In genomic region chr16:85573045-85573695, GRCh38 we compare ENCODE assay signal across 13 cellular contexts. TPM values are rescaled to one million over a fixed set of nuclear protein-coding genes. Genes with fewer than 3 reads are reported as not detected.
DNase-seq lines count a peak whose midpoint lies in the region; ATAC-seq and TF ChIP-seq lines count a peak whose summit lies in the region.
"Had no signal": no experiment of that assay in that cellular context is flagged by ENCODE, and none has a peak within 500 bp of the region (broad histone marks: within the 10 kb centered on the region; RNA-seq: fewer than 3 reads in every experiment).

No MANE protein-coding gene starts in this region.

- H3K27me3 ChIP-seq in HL-60 (ENCODE audit: insufficient read depth, poor library complexity, severe bottlenecking) (no peaks in the 10 kb centered on the region), body of pancreas (no peaks in the 10 kb centered on the region), muscle layer of colon (ENCODE audit: control insufficient read depth in 1 of 2, insufficient read depth in 2 of 2, low read length in 2 of 2) (no peaks in the 10 kb centered on the region), suprapubic skin (no peaks in the 10 kb centered on the region)

- TF ChIP-seq EP300 in suprapubic skin (IDR thresholded peaks at IDR 0.05), result no peak

- H3K9me3 ChIP-seq in body of pancreas (no peaks in the 10 kb centered on the region), muscle layer of colon (ENCODE audit: low read length) (no peaks in the 10 kb centered on the region), suprapubic skin (no peaks in the 10 kb centered on the region)
- H3K9me3 ChIP-seq: Caco-2, prostate gland had no signal

- H3K27ac ChIP-seq in HL-60 (replicated peaks) (peak overlapping the region; percentile 99), body of pancreas (peak overlapping the region; percentile 23 to 57 (median 50)), muscle layer of colon (ENCODE audit: low read depth, low read length) (peak overlapping the region; percentile 70), suprapubic skin (peak overlapping the region; percentile 70)

- DNase-seq in HL-60 (ENCODE audit: low read depth in 1 of 2, low spot score in 1 of 2), result no peak
- DNase-seq in body of pancreas, result no peak
- no peak for DNase-seq in suprapubic skin (ENCODE audit: low spot score in 2 of 2)
- DNase-seq in GDM1 (lab: John Stamatoyannopoulos, UW), result no peak
- DNase-seq in NCI-H1048 (lab: John Stamatoyannopoulos, UW), result no peak
- DNase-seq: activated CD8-positive, alpha-beta memory T cell treated with anti-CD3 and anti-CD28 coated beads, Interleukin-2, amount 50 U/mL, for 4 hours; Caco-2; cortex of kidney; H9; stimulated activated naive CD4-positive, alpha-beta T cell had no signal

- WGBS in body of pancreas, 2 donors, result 85 to 86% methylated on average over 15 of the region's 15 CpGs
- WGBS in suprapubic skin, result 82% methylated on average over 15 of the region's 15 CpGs

- TF ChIP-seq CTCF in HL-60 (IDR thresholded peaks at IDR 0.05; ENCODE audit: insufficient read depth, low read length) (no peak), body of pancreas (IDR thresholded peaks at IDR 0.05) (no peak), suprapubic skin (IDR thresholded peaks at IDR 0.05) (no peak)

- H3K4me3 ChIP-seq in HL-60 (replicated peaks; ENCODE audit: insufficient read depth, low read length), result no peak overlapping the region
- no peak overlapping the region for H3K4me3 ChIP-seq in body of pancreas
- no peak overlapping the region for H3K4me3 ChIP-seq in muscle layer of colon (ENCODE audit: low read depth in 1 of 2, low read length in 2 of 2)
- no peak overlapping the region for H3K4me3 ChIP-seq in suprapubic skin
- H3K4me3 ChIP-seq: prostate gland had no signal

- no peak for ATAC-seq in body of pancreas
- no peak for ATAC-seq in HG02840 (IDR thresholded peaks at IDR 0.05; ENCODE audit: low FRiP score, unreplicated experiment)

- intact Hi-C loops in body of pancreas (cut with DNase I), result no loop called here

- TF ChIP-seq POLR2A in body of pancreas (IDR thresholded peaks at IDR 0.05), result no peak
- no peak for TF ChIP-seq POLR2A in suprapubic skin (IDR thresholded peaks at IDR 0.05)

- peak overlapping the region; percentile 59 for H3K9ac ChIP-seq in muscle layer of colon (ENCODE audit: low read length)

- H3K36me3 ChIP-seq in body of pancreas (replicated peaks in 1 of 2; ENCODE audit: insufficient read depth in 1 of 2, low read depth in 2 of 2) (no peaks in the 10 kb centered on the region), muscle layer of colon (ENCODE audit: insufficient read depth, low read length) (no peaks in the 10 kb centered on the region), suprapubic skin (no peaks in the 10 kb centered on the region)
- H3K36me3 ChIP-seq: prostate gland had no signal

- H3K4me1 ChIP-seq in body of pancreas, result peaks cover 84% of the 10 kb centered on the region
- peaks cover 83% of the 10 kb centered on the region for H3K4me1 ChIP-seq in muscle layer of colon (ENCODE audit: insufficient read depth, low read length)
- H3K4me1 ChIP-seq in suprapubic skin, result peaks cover 56% of the 10 kb centered on the region

RNA-seq across cellular contexts. Expression of gene GSE1, which starts 40.0 kb away (rescaled TPM):
- total RNA-seq in body of pancreas (100 to 1,000 TPM in 1 of 2 donors, 10 to 100 TPM in 1; 76.5 to 221 TPM), suprapubic skin (100 to 1,000 TPM in 2 of 4 donors, 10 to 100 TPM in 2; 46.7 to 144 (median 96.9) TPM)
